14 cellular contexts compared by ENCODE assay signal in the genomic region with DNA sequence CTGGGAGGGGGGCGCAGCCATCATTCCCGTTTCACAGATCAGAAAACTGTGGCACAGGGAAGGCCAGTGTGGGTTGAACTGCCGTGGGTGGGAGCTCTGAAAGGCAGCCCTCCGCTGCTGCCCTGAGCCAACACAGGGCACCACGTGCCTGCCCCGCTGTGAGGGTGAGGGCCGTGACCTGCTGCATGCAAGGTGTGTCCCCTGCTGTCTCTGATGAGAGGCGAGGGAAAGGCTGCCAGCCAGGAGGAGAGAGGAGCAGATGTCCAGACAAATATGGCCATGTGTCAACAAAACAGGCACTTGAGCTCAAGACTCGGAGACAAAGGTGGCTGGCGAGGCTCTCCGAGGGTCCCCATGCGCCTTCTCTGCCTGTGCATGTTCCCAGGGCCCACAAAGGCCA.
DNase-seq lines count a peak whose midpoint lies in the region; TF ChIP-seq lines count a peak whose summit lies in the region.
"Had no signal": no experiment of that assay in that cellular context is flagged by ENCODE, and none has a peak within 500 bp of the region (broad histone marks: within the 10 kb centered on the region; RNA-seq: fewer than 3 reads in every experiment).

No MANE protein-coding gene starts in this region.

- no peaks in the 10 kb centered on the region for H3K9me3 ChIP-seq in BLaER1 treated with 17β-estradiol and CSF1 and Interleukin-3, amounts not matched to agents 10 nM and 100 nM (replicated peaks in 1 of 11)
- no peaks in the 10 kb centered on the region for H3K9me3 ChIP-seq in endodermal cell (ENCODE audit: control insufficient read depth, low read length)
- no peaks in the 10 kb centered on the region for H3K9me3 ChIP-seq in effector memory CD4-positive, alpha-beta T cell (ENCODE audit: control insufficient read depth, low read length)

- H3K9ac ChIP-seq in BLaER1 treated with 17β-estradiol and CSF1 and Interleukin-3, amounts not matched to agents 10 nM and 100 nM = no peak overlapping the region
- H3K9ac ChIP-seq in endodermal cell (ENCODE audit: extremely low read depth, low read length, poor library complexity, severe bottlenecking) = no peak overlapping the region
- H3K9ac ChIP-seq: GM23248 had no signal

- peak overlapping the region in 7 of 11 experiments; percentile 58 to 93 (median 85); a peak in 9 of 22 replicates for H3K4me2 ChIP-seq in BLaER1 treated with 17β-estradiol and CSF1 and Interleukin-3, amounts not matched to agents 10 nM and 100 nM

- no peak overlapping the region for H3K4me3 ChIP-seq in BLaER1 treated with 17β-estradiol and CSF1 and Interleukin-3, amounts not matched to agents 10 nM and 100 nM
- H3K4me3 ChIP-seq in endodermal cell (ENCODE audit: low read length) = no peak overlapping the region
- no peak overlapping the region for H3K4me3 ChIP-seq in effector memory CD4-positive, alpha-beta T cell (ENCODE audit: insufficient read depth, low read depth, low read length, poor library complexity, severe bottlenecking)
- H3K4me3 ChIP-seq: GM23248 had no signal

- no peak overlapping the region for H3K27ac ChIP-seq in BLaER1 treated with 17β-estradiol and CSF1 and Interleukin-3, amounts not matched to agents 10 nM and 100 nM
- H3K27ac ChIP-seq in endodermal cell (ENCODE audit: low read depth, low read length) = peak overlapping the region; percentile 33
- no peak overlapping the region for H3K27ac ChIP-seq in effector memory CD4-positive, alpha-beta T cell (ENCODE audit: insufficient read depth, low read length, poor library complexity, severe bottlenecking)
- H3K27ac ChIP-seq: GM23248 had no signal

- peak; percentile 50 for DNase-seq in NCI-H1092 treated with DMSO at 0.1 percent for 48 hours (lab: John Stamatoyannopoulos, UW)
- no peak for DNase-seq in NCI-H1092 (lab: John Stamatoyannopoulos, UW)
- peak; percentile 25 for DNase-seq in NCI-H2196 treated with DMSO at 0.1 percent for 48 hours (lab: John Stamatoyannopoulos, UW; ENCODE audit: unreplicated experiment)
- DNase-seq in endodermal cell = no peak
- DNase-seq in effector memory CD4-positive, alpha-beta T cell = no peak
- DNase-seq in kidney tubule cell (ENCODE audit: low spot score) = no peak
- no peak for DNase-seq in AML-193 (lab: John Stamatoyannopoulos, UW)
- DNase-seq: COR-L47; GM23248; NCI-H1694; NCI-H446 treated with DMSO at 0.1 percent for 48 hours; NK-92 treated with Interleukin-12 subunit alpha and Interleukin-12 subunit beta, amount 100 ng/mL, for 24 hours; SIG-M5 had no signal

- H3K4me1 Mint-ChIP-seq in endodermal cell = peaks cover 46% of the 10 kb centered on the region

- H3K27me3 Mint-ChIP-seq in endodermal cell (ENCODE audit: insufficient read depth) = no peaks in the 10 kb centered on the region

- no peaks in the 10 kb centered on the region for H3K9me3 Mint-ChIP-seq in endodermal cell

- no peak for TF ChIP-seq CTCF in endodermal cell (conservative IDR thresholded peaks at IDR 0.05)

- H4K20me1 ChIP-seq in BLaER1 treated with 17β-estradiol and CSF1 and Interleukin-3, amounts not matched to agents 10 nM and 100 nM = peaks cover 0 to 66% (median 9%) of the 10 kb centered on the region in 11 experiments; a peak in 13 of 22 replicates

- no peak overlapping the region for H3K27ac Mint-ChIP-seq in endodermal cell

- H3K36me3 ChIP-seq in BLaER1 treated with 17β-estradiol and CSF1 and Interleukin-3, amounts not matched to agents 10 nM and 100 nM = peaks cover 11 to 61% (median 51%) of the 10 kb centered on the region in 11 experiments; a peak in 21 of 22 replicates
- H3K36me3 ChIP-seq in endodermal cell (ENCODE audit: control insufficient read depth, insufficient read depth, low read length) = no peaks in the 10 kb centered on the region
- peaks cover 67% of the 10 kb centered on the region for H3K36me3 ChIP-seq in effector memory CD4-positive, alpha-beta T cell (ENCODE audit: control insufficient read depth, insufficient read depth, low read length)

- H3K4me1 ChIP-seq in BLaER1 treated with 17β-estradiol and CSF1 and Interleukin-3, amounts not matched to agents 10 nM and 100 nM = peaks cover 48 to 75% (median 70%) of the 10 kb centered on the region in 10 experiments
- H3K4me1 ChIP-seq in endodermal cell (ENCODE audit: control insufficient read depth, insufficient read depth, low read length) = peaks cover 31% of the 10 kb centered on the region
- H3K4me1 ChIP-seq in effector memory CD4-positive, alpha-beta T cell (ENCODE audit: control insufficient read depth, insufficient read depth, low read length, poor library complexity, severe bottlenecking) = no peaks in the 10 kb centered on the region

- H3K4me3 Mint-ChIP-seq in endodermal cell = no peak overlapping the region

- 90 to 93% methylated on average over 8 to 12 of the region's 12 CpGs for WGBS in endodermal cell (ENCODE audit: insufficient coverage in 1 of 2, insufficient read length in 1 of 2), 2 experiments

- no peaks in the 10 kb centered on the region for H3K27me3 ChIP-seq in BLaER1 treated with 17β-estradiol and CSF1 and Interleukin-3, amounts not matched to agents 10 nM and 100 nM
- H3K27me3 ChIP-seq in endodermal cell (ENCODE audit: control insufficient read depth, insufficient read depth, low read length, poor library complexity, severe bottlenecking) = no peaks in the 10 kb centered on the region
- no peaks in the 10 kb centered on the region for H3K27me3 ChIP-seq in effector memory CD4-positive, alpha-beta T cell (replicated peaks; ENCODE audit: control insufficient read depth, insufficient read depth, low read length, poor library complexity, severe bottlenecking)

- H3K36me3 Mint-ChIP-seq in endodermal cell (ENCODE audit: low read depth) = peaks cover 15% of the 10 kb centered on the region

Comparison
In these comparisons a context has a peak if more than half of its experiments do, and no peak if none do; other contexts are left out.
1. DNase-seq: peak in NCI-H1092 treated with DMSO at 0.1 percent for 48 hours (single experiment) and NCI-H2196 treated with DMSO at 0.1 percent for 48 hours (single experiment); none in NCI-H1092 (single experiment), endodermal cell (single experiment), effector memory CD4-positive, alpha-beta T cell (0 of 3), kidney tubule cell (single experiment) and AML-193 (0 of 2).